8 cellular contexts compared by ENCODE assay signal in genomic region chr5:14109041-14109747, GRCh38. TPM values are rescaled to one million over a fixed set of nuclear protein-coding genes. Genes with fewer than 3 reads are reported as not detected.
DNase-seq lines count a peak whose midpoint lies in the region; ATAC-seq, FAIRE-seq and TF ChIP-seq lines count a peak whose summit lies in the region.

No MANE protein-coding gene starts in this region.

- no peaks in the 10 kb centered on the region for H3K36me3 Mint-ChIP-seq in astrocyte (ENCODE audit: low read depth, unreplicated experiment)
- H3K36me3 Mint-ChIP-seq in neural progenitor cell = no peaks in the 10 kb centered on the region

- H3K79me2 ChIP-seq in astrocyte (ENCODE audit: insufficient read depth, low read length) = no peaks in the 10 kb centered on the region
- H3K79me2 ChIP-seq in neural progenitor cell (ENCODE audit: low read depth) = no peaks in the 10 kb centered on the region

- H3K4me1 Mint-ChIP-seq in astrocyte (ENCODE audit: low read depth, unreplicated experiment) = peaks cover 28% of the 10 kb centered on the region
- H3K4me1 Mint-ChIP-seq in neural progenitor cell = no peaks in the 10 kb centered on the region

- no peak overlapping the region for H3K4me3 Mint-ChIP-seq in astrocyte (ENCODE audit: unreplicated experiment)
- no peak overlapping the region for H3K4me3 Mint-ChIP-seq in neural progenitor cell

- H3K4me3 ChIP-seq in astrocyte (ENCODE audit: insufficient read depth, low read depth, low read length) = no peak overlapping the region
- no peak overlapping the region for H3K4me3 ChIP-seq in neural progenitor cell
- no peak overlapping the region for H3K4me3 ChIP-seq in SJCRH30

- H3K4me2 ChIP-seq in astrocyte (ENCODE audit: low read length) = peak overlapping the region; percentile 45
- no peak overlapping the region for H3K4me2 ChIP-seq in neural progenitor cell

- peaks cover 2% of the 10 kb centered on the region for H3K9me3 Mint-ChIP-seq in astrocyte (ENCODE audit: unreplicated experiment)
- peaks cover 6% of the 10 kb centered on the region for H3K9me3 Mint-ChIP-seq in neural progenitor cell

- peaks cover 29% of the 10 kb centered on the region for H3K4me1 ChIP-seq in astrocyte (ENCODE audit: insufficient read depth, low read length)
- H3K4me1 ChIP-seq in neural progenitor cell = no peaks in the 10 kb centered on the region
- H3K4me1 ChIP-seq in SJCRH30 = peaks cover 8% of the 10 kb centered on the region

- H3K9ac ChIP-seq in astrocyte (ENCODE audit: low read length) = peak overlapping the region; percentile 32
- no peak overlapping the region for H3K9ac ChIP-seq in neural progenitor cell

- H3K27me3 Mint-ChIP-seq in astrocyte (ENCODE audit: low read depth, unreplicated experiment) (no peaks in the 10 kb centered on the region), neural progenitor cell (ENCODE audit: insufficient read depth, low read depth) (peaks cover 5% of the 10 kb centered on the region)

- peak overlapping the region; percentile 6 for H2AFZ ChIP-seq in astrocyte (ENCODE audit: low read depth, low read length)
- H2AFZ ChIP-seq in neural progenitor cell (replicated peaks) = no peak overlapping the region

- peak; percentile 64 for DNase-seq in AG20443 (ENCODE audit: low spot score)
- peak; percentile 56 for DNase-seq in astrocyte (ENCODE audit: low read depth)
- DNase-seq in stimulated activated CD4-positive, alpha-beta T cell treated with anti-CD3 and anti-CD28 coated beads, Interleukin-1b, Interleukin-23, amount 100 ng/mL, for 48 hours = peak; percentile 39
- no peak for DNase-seq in occipital lobe (lab: John Stamatoyannopoulos, UW)
- no peak for DNase-seq in neural progenitor cell (ENCODE audit: low spot score)
- no peak for DNase-seq in SJCRH30

- H4K20me1 ChIP-seq in astrocyte (ENCODE audit: insufficient read depth, low read length) (no peaks in the 10 kb centered on the region), neural progenitor cell (ENCODE audit: low read depth) (no peaks in the 10 kb centered on the region)

- no peaks in the 10 kb centered on the region for H3F3A ChIP-seq in neural progenitor cell (ENCODE audit: low read depth)

- H3K36me3 ChIP-seq in astrocyte (ENCODE audit: insufficient read depth, low read length) = no peaks in the 10 kb centered on the region
- H3K36me3 ChIP-seq in neural progenitor cell = no peaks in the 10 kb centered on the region
- H3K36me3 ChIP-seq in SJCRH30 = no peaks in the 10 kb centered on the region

- peak; percentile 88 for ATAC-seq in GM19351 (IDR thresholded peaks at IDR 0.05; ENCODE audit: unreplicated experiment)
- ATAC-seq in HG03175 (IDR thresholded peaks at IDR 0.05; ENCODE audit: unreplicated experiment) = peak; percentile 89

- H3K27ac ChIP-seq in astrocyte (ENCODE audit: low read depth, low read length) = peak overlapping the region; percentile 65
- H3K27ac ChIP-seq in neural progenitor cell = no peak overlapping the region
- no peak overlapping the region for H3K27ac ChIP-seq in SJCRH30

- no peak for TF ChIP-seq CTCF in astrocyte (IDR thresholded peaks at IDR 0.05; ENCODE audit: insufficient read depth, low read depth, low read length)
- no peak for TF ChIP-seq CTCF in neural progenitor cell (IDR thresholded peaks at IDR 0.05)

- H3K27ac Mint-ChIP-seq in astrocyte (ENCODE audit: unreplicated experiment) (peak overlapping the region; percentile 82), neural progenitor cell (no peak overlapping the region)

- H3K27me3 ChIP-seq in astrocyte (ENCODE audit: insufficient read depth, low read length) (no peaks in the 10 kb centered on the region), neural progenitor cell (no peaks in the 10 kb centered on the region), SJCRH30 (no peaks in the 10 kb centered on the region)

- peaks cover 3% of the 10 kb centered on the region for H3K9me3 ChIP-seq in astrocyte (ENCODE audit: insufficient read depth, low read depth, low read length)
- no peaks in the 10 kb centered on the region for H3K9me3 ChIP-seq in neural progenitor cell (ENCODE audit: low read depth)
- no peaks in the 10 kb centered on the region for H3K9me3 ChIP-seq in SJCRH30 (replicated peaks)

- FAIRE-seq in astrocyte (lab: Jason Lieb, UNC) = peak; percentile 37

RNA-seq across cellular contexts. Expression of gene TRIO, which starts 33.9 kb away (rescaled TPM):
- 291 and 347 TPM in 2 replicates for total RNA-seq in astrocyte
- total RNA-seq in occipital lobe = 381 TPM
- total RNA-seq in neural progenitor cell (ENCODE audit: low replicate concordance) = 76.3 and 84.7 TPM in 2 replicates
- total RNA-seq in SJCRH30 (2014; rRNA removed; shearing (Covaris generic)) = 67.9 and 82.9 TPM in 2 replicates

Comparison
In these comparisons a context has a peak if more than half of its experiments do, and no peak if none do; other contexts are left out.
1. DNase-seq: peak in AG20443 (single experiment), astrocyte (single experiment) and stimulated activated CD4-positive, alpha-beta T cell treated with anti-CD3 and anti-CD28 coated beads, Interleukin-1b, Interleukin-23, amount 100 ng/mL, for 48 hours (single experiment); none in occipital lobe (single experiment), neural progenitor cell (single experiment) and SJCRH30 (0 of 2).